In the genomic region with DNA sequence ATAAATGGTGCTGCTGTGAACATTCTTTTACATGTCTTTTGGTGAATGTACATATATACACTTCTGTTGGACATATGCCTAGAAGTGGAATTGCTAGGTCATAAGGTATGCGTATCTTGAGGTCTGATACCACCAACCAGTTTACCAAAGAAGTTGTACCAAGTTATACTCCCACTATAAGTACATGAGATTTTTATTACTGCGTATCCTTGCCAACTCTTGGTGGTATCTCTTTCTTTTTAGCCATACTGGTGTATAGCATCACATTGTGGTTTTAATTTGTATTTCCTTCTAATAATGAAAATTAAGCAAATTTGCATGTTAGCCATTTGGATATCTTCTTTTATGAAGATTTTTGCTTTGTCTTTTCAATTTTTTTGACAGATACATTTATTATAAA, we compare ENCODE assay signal across 33 cellular contexts.
"Had no signal": no experiment of that assay in that cellular context is flagged by ENCODE, and none has a peak within 500 bp of the region (broad histone marks: within the 10 kb centered on the region; RNA-seq: fewer than 3 reads in every experiment).

No MANE protein-coding gene starts in this region.

- H3K27me3 ChIP-seq: MG63 had no signal

- H3K4me3 ChIP-seq: MG63 had no signal

- H3K9me3 ChIP-seq: MG63 had no signal

- DNase-seq: Karpas-422, Kasumi-1, MG63, MM.1S, MV-4-11, NCI-H1048, NCI-H1092, NCI-H1092 treated with DMSO at 0.1 percent for 48 hours, NCI-H1105, NCI-H1105 treated with DMSO at 0.1 percent for 48 hours, NCI-H1417, NCI-H1417 treated with DMSO at 0.1 percent for 48 hours, NCI-H1436, NCI-H1436 treated with DMSO at 0.1 percent for 48 hours, NCI-H146, NCI-H1694, NCI-H1694 treated with DMSO at 0.1 percent for 48 hours, NCI-H187, NCI-H187 treated with DMSO at 0.1 percent for 48 hours, NCI-H1930, NCI-H2029, NCI-H2029 treated with DMSO at 0.1 percent for 48 hours, NCI-H2081, NCI-H2081 treated with DMSO at 0.1 percent for 48 hours, NCI-H2107, NCI-H2171, NCI-H2171 treated with DMSO at 0.1 percent for 48 hours, NCI-H2227 treated with DMSO at 0.1 percent for 48 hours, NCI-H345, NCI-H446, NCI-H446 treated with DMSO at 0.1 percent for 48 hours, NCI-H510A, NCI-H510A treated with DMSO at 0.1 percent for 48 hours had no signal

- H3K36me3 ChIP-seq: MG63 had no signal
